ENCODE assay signal across 11 cellular contexts in the genomic region with DNA sequence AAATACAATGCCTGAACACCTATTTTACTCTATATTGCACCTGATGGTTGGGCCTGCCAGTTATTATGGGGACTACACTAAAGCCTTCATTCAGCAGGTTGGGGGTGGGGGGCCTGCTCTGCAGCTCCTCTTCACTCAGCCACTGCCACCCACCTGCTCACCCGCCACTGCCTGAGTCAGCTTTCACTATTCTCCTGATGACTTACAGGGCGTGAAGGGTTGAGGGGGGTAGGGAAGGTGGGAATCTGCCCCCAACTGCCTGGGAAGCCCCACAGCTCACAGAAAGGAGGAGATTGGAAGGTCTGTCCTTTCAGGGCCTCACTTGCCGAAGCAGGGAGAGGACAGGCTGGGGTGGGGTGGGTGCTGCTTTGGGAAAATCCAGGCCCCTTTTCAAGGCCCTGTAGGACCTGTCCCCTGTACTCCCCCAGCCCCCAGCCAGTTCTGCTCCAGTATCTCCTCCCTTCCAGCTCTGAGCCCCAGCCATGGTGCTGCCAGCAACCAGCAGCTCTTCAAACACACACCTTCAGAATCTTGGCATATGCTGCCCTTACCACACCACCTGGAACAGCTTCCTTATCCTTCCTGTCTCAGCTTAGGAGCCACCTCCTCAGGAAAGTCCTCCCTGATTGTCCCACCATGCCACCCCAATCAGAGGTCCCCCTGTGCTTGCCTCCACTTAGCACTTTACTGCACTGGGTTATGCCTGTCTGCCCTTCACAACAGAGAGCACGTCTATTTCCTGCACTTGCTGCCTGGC. TPM values are rescaled to one million over a fixed set of nuclear protein-coding genes. Genes with fewer than 3 reads are reported as not detected.
A peak's percentile ranks its signal among the peaks of the same experiment; 100 is the strongest.
DNase-seq lines count a peak whose midpoint lies in the region; ATAC-seq, FAIRE-seq and TF ChIP-seq lines count a peak whose summit lies in the region.
"Had no signal": no experiment of that assay in that cellular context is flagged by ENCODE, and none has a peak within 500 bp of the region (broad histone marks: within the 10 kb centered on the region; RNA-seq: fewer than 3 reads in every experiment).

No MANE protein-coding gene starts in this region.

- no peak overlapping the region; the same call in 2 of the 3 replicates for H3K4me3 Mint-ChIP-seq in GM23338
- H3K4me3 Mint-ChIP-seq: CD4-positive, alpha-beta memory T cell had no signal

- TF ChIP-seq POLR2A in K562 (conservative IDR thresholded peaks at IDR 0.05): no peak

- H3K4me2 ChIP-seq in BLaER1 (peak overlapping the region; percentile 31), GM23338 (peak overlapping the region; percentile 45), K562 (ENCODE audit: insufficient read depth, low read length) (no peak overlapping the region), trophoblast cell (ENCODE audit: low read length) (no peak overlapping the region)

- POLR2A ChIA-PET in K562 (lab: Yijun Ruan, JAX): interaction anchor here (0.7 kb wide), 1 partner anchor 69 kb away, joined by 3 read pairs; no protein-coding TSS in a partner anchor

- DNase-seq in GM23338 (ENCODE audit: low spot score) (no peak), K562 (ENCODE audit: extremely low read depth in 1 of 4, low spot score in 3 of 4) (no peak), trophoblast cell (no peak), mucosa of gallbladder (ENCODE audit: low spot score) (no peak)
- DNase-seq: CD4-positive, alpha-beta memory T cell; esophagus squamous epithelium; NCI-H1694 treated with DMSO at 0.1 percent for 48 hours had no signal

- H3K9me3 ChIP-seq in BLaER1 (no peaks in the 10 kb centered on the region), K562 (replicated peaks; ENCODE audit: control insufficient read depth, insufficient read depth, low read depth, low read length) (no peaks in the 10 kb centered on the region), trophoblast cell (ENCODE audit: insufficient read depth, low read depth, low read length) (no peaks in the 10 kb centered on the region)
- H3K9me3 ChIP-seq: esophagus squamous epithelium had no signal

- no peak overlapping the region for H2BK5ac ChIP-seq in trophoblast cell (ENCODE audit: low read depth, low read length, poor library complexity)

- TF ChIP-seq EP300 in K562 (IDR thresholded peaks at IDR 0.05; ENCODE audit: low read length): no peak

- CTCF ChIA-PET in K562 (lab: Yijun Ruan, JAX; ENCODE audit: low intra/inter-chr PET ratio): no interaction called here

- in situ Hi-C loops in K562 (cut with MboI): no loop called here

- H3K9me1 ChIP-seq in K562 (ENCODE audit: control insufficient read depth, insufficient read depth, low read length): no peaks in the 10 kb centered on the region

- no peaks in the 10 kb centered on the region for H4K20me1 ChIP-seq in BLaER1
- no peaks in the 10 kb centered on the region for H4K20me1 ChIP-seq in GM23338 (replicated peaks; ENCODE audit: insufficient read depth)
- H4K20me1 ChIP-seq in K562 (replicated peaks; ENCODE audit: control insufficient read depth, insufficient read depth, low read length): no peaks in the 10 kb centered on the region

- H3K4me1 Mint-ChIP-seq in GM23338: peaks cover 42% of the 10 kb centered on the region

- no peak overlapping the region for H3K23ac ChIP-seq in trophoblast cell (ENCODE audit: low read length)

- no peak overlapping the region for H3K14ac ChIP-seq in trophoblast cell (ENCODE audit: low read length)

- H2BK120ac ChIP-seq in trophoblast cell (ENCODE audit: insufficient read depth, low read length, poor library complexity): no peak overlapping the region

- FAIRE-seq in K562 (lab: Jason Lieb, UNC): no peak

- 19% methylated on average over 4 of the region's 4 CpGs for WGBS in K562 (ENCODE audit: insufficient coverage, low coverage, missing lambda C conversion rate)
- WGBS in trophoblast cell (ENCODE audit: extremely low coverage, insufficient coverage, insufficient read length): no CpG with 5 or more reads among the region's 4 CpGs

- H3K79me1 ChIP-seq in trophoblast cell (ENCODE audit: low read length): peaks cover 2% of the 10 kb centered on the region

- no peaks in the 10 kb centered on the region for H3K36me3 ChIP-seq in BLaER1
- H3K36me3 ChIP-seq in GM23338 (ENCODE audit: insufficient read depth): no peaks in the 10 kb centered on the region
- H3K36me3 ChIP-seq in K562 (ENCODE audit: control insufficient read depth, insufficient read depth, low read length): no peaks in the 10 kb centered on the region
- no peaks in the 10 kb centered on the region for H3K36me3 ChIP-seq in trophoblast cell (ENCODE audit: control insufficient read depth in 1 of 2, insufficient read depth in 2 of 2, low read length in 2 of 2)
- H3K36me3 ChIP-seq: esophagus squamous epithelium had no signal

- H3K27ac Mint-ChIP-seq in GM23338: peak overlapping the region; percentile 46

- H3K9ac ChIP-seq in BLaER1 (no peak overlapping the region), K562 (ENCODE audit: insufficient read depth in 1 of 2, low read depth in 2 of 2, low read length in 2 of 2) (no peak overlapping the region), trophoblast cell (ENCODE audit: low read length) (no peak overlapping the region)

- H2AFZ ChIP-seq in GM23338: 0 out of 2 replicates have a peak overlapping the region, but pooled peaks have one; percentile 43
- no peak overlapping the region for H2AFZ ChIP-seq in K562 (ENCODE audit: low read depth, low read length)
- no peak overlapping the region for H2AFZ ChIP-seq in trophoblast cell (ENCODE audit: insufficient read depth, low read length, poor library complexity)

- H3K79me2 ChIP-seq in GM23338 (replicated peaks; ENCODE audit: insufficient read depth) (no peaks in the 10 kb centered on the region), K562 (ENCODE audit: control insufficient read depth, insufficient read depth, low read length) (no peaks in the 10 kb centered on the region), trophoblast cell (ENCODE audit: control insufficient read depth, insufficient read depth, low read length, poor library complexity) (no peaks in the 10 kb centered on the region)

- no TSS peak for BruUV-seq in K562 (replicated peaks; lab: Mats Ljungman, UMichigan)

- H3K4me3 ChIP-seq in BLaER1 (no peak overlapping the region), GM23338 (no peak overlapping the region), K562 (no peak overlapping the region), trophoblast cell (ENCODE audit: low read depth, low read length) (no peak overlapping the region)
- H3K4me3 ChIP-seq: esophagus squamous epithelium had no signal

- no peak overlapping the region for H4K12ac ChIP-seq in trophoblast cell (ENCODE audit: low read depth, low read length)

- ATAC-seq in GM23338 (peak; percentile 17; the same call in 2 of the 3 replicates), K562 (no peak), HG03469 (IDR thresholded peaks at IDR 0.05; ENCODE audit: unreplicated experiment) (no peak), HG03520 (IDR thresholded peaks at IDR 0.05; ENCODE audit: unreplicated experiment) (no peak), SK-N-SH treated with all-trans-retinoic acid at 6 μM for 48 hours (no peak)

- intact Hi-C loops in K562 (cut with micrococcal nuclease): no loop called here

- H3K27me3 ChIP-seq in BLaER1 (no peaks in the 10 kb centered on the region), GM23338 (ENCODE audit: insufficient read depth) (no peaks in the 10 kb centered on the region), K562 (ENCODE audit: control insufficient read depth in 2 of 2, insufficient read depth in 2 of 2, low read length in 2 of 2) (no peaks in the 10 kb centered on the region), trophoblast cell (ENCODE audit: insufficient read depth, low read length) (no peaks in the 10 kb centered on the region)
- H3K27me3 ChIP-seq: esophagus squamous epithelium had no signal

- TF ChIP-seq CTCF in GM23338 (conservative IDR thresholded peaks at IDR 0.05; ENCODE audit: low read depth in 2 of 2): no peak
- TF ChIP-seq CTCF in K562 (IDR thresholded peaks at IDR 0.05 in 2 of 3, conservative IDR thresholded peaks at IDR 0.05 in 1 of 3; ENCODE audit: insufficient read depth in 2 of 3, low read depth in 1 of 3, low read length in 3 of 3): no peak

- H4K91ac ChIP-seq in trophoblast cell (ENCODE audit: low read depth, low read length): no peak overlapping the region

- peaks cover 10% of the 10 kb centered on the region for H3K27me3 Mint-ChIP-seq in GM23338 (ENCODE audit: insufficient read depth, low read depth, poor library complexity)
- H3K27me3 Mint-ChIP-seq: CD4-positive, alpha-beta memory T cell had no signal

- no peak for TF ChIP-seq RAD21 in K562 (CRISPR knock-in tag; conservative IDR thresholded peaks at IDR 0.05 in 1 of 2, IDR thresholded peaks at IDR 0.05 in 1 of 2)

- peaks cover 50% of the 10 kb centered on the region for H3K4me1 ChIP-seq in BLaER1
- peaks cover 37% of the 10 kb centered on the region for H3K4me1 ChIP-seq in GM23338 (ENCODE audit: insufficient read depth)
- no peaks in the 10 kb centered on the region; a peak in 1 of 5 replicates for H3K4me1 ChIP-seq in K562 (replicated peaks in 1 of 2; ENCODE audit: control insufficient read depth in 2 of 2, insufficient read depth in 2 of 2, low read length in 2 of 2)
- peaks cover 22 to 23% of the 10 kb centered on the region in 2 experiments for H3K4me1 ChIP-seq in trophoblast cell (ENCODE audit: control insufficient read depth in 1 of 2, insufficient read depth in 2 of 2, low read length in 2 of 2)

- H2AK5ac ChIP-seq in trophoblast cell (ENCODE audit: low read length): no peak overlapping the region

- H3K9me2 ChIP-seq in GM23338 (ENCODE audit: insufficient read depth): no peaks in the 10 kb centered on the region

- H2BK12ac ChIP-seq in trophoblast cell (ENCODE audit: low read length): peak overlapping the region; percentile 54

- H3K36me3 Mint-ChIP-seq in GM23338 (ENCODE audit: low read depth): no peaks in the 10 kb centered on the region
- H3K36me3 Mint-ChIP-seq: CD4-positive, alpha-beta memory T cell had no signal

- no peak overlapping the region for H3K4ac ChIP-seq in trophoblast cell (ENCODE audit: low read depth, low read length)

- no peak overlapping the region for H4K8ac ChIP-seq in trophoblast cell (ENCODE audit: low read depth, low read length)

- peaks cover 7% of the 10 kb centered on the region; the same call in 1 of the 2 replicates for H3F3A ChIP-seq in GM23338 (replicated peaks; ENCODE audit: low read depth)

- no peak overlapping the region for H3K18ac ChIP-seq in trophoblast cell (ENCODE audit: low read length)

- H3K27ac ChIP-seq in BLaER1: no peak overlapping the region
- H3K27ac ChIP-seq in GM23338 (ENCODE audit: low read depth): no peak overlapping the region; the same call in 1 of the 2 replicates
- H3K27ac ChIP-seq in K562 (ENCODE audit: extremely low read depth, low read depth, low read length): no peak overlapping the region
- no peak overlapping the region for H3K27ac ChIP-seq in trophoblast cell (ENCODE audit: low read depth, low read length)
- H3K27ac ChIP-seq: esophagus squamous epithelium had no signal

- H3K9me3 Mint-ChIP-seq in GM23338: no peaks in the 10 kb centered on the region
- H3K9me3 Mint-ChIP-seq: CD4-positive, alpha-beta memory T cell had no signal

RNA-seq across cellular contexts. Expression of a gene that starts 33.1 kb away (rescaled TPM):
- total RNA-seq in GM23338 (2014; rRNA removed; shearing (Covaris generic)): 97.8 and 119 TPM in 2 replicates
- polyA plus RNA-seq in GM23338 (2016; fragmentation: Nextera tagmentation; extraction: Ambion mirVana): 11.2 and 13.2 TPM in 2 replicates
- total RNA-seq in K562 (2011; cell fraction: chromatin; rRNA removed; ENCODE audit: low replicate concordance): 1.8 and 3.8 TPM in 2 replicates
- 5.5 and 6.5 TPM in 2 replicates for total RNA-seq in K562 (2011; cell fraction: nucleolus; rRNA removed)
- total RNA-seq in K562 (2011; cell fraction: nucleoplasm; rRNA removed): 2.5 and 3.7 TPM in 2 replicates
- 14.4 and 18.2 TPM in 2 replicates for total RNA-seq in K562 (2014; rRNA removed)
- 2.4 and 2.5 TPM in 2 replicates for total RNA-seq in K562 (2014; rRNA removed; fragmentation: Illumina TruSeq; extraction: Trizol)
- 4.2 and 5.1 TPM in 2 replicates for total RNA-seq in K562 (2015; rRNA removed; fragmentation: Illumina TruSeq; extraction: Trizol)
- 21.6 and 22.1 TPM in 2 replicates for total RNA-seq in K562 (2021)
- 1.3 and 2.8 TPM in 2 replicates for polyA plus RNA-seq in K562 (2011; rRNA removed)
- 1.7 and 4.5 TPM in 2 replicates for polyA plus RNA-seq in K562 (2011; cell fraction: cytosol; rRNA removed)
- 3.2 and 4.7 TPM in 2 replicates for polyA plus RNA-seq in K562 (2011; cell fraction: nucleus; rRNA removed)
- 16.8 and 19.2 TPM in 2 replicates for polyA plus RNA-seq in K562 (2012)
- polyA plus RNA-seq in K562 (2014; fragmentation: Illumina TruSeq; extraction: Trizol): 2.5 and 3.6 TPM in 2 replicates
- polyA plus RNA-seq in K562 (2014; fragmentation: Nextera tagmentation; extraction: Ambion mirVana): under 1 TPM; 0.52 to 0.75 TPM
- 6.5 and 6.9 TPM in 2 replicates for polyA plus RNA-seq in K562 (2014; rRNA removed)
- polyA minus RNA-seq in K562 (2011; rRNA and poly(A)+ RNA removed): 2.2 TPM in 2 replicates
- polyA minus RNA-seq in K562 (2011; cell fraction: cytosol; rRNA and poly(A)+ RNA removed): 6.6 and 10.5 TPM in 2 replicates
- polyA minus RNA-seq in K562 (2011; cell fraction: nucleus; rRNA and poly(A)+ RNA removed): 3.1 and 5.6 TPM in 2 replicates
- polyA plus RNA-seq in trophoblast cell (2013): 21.4 and 23.0 TPM in 2 replicates
- total RNA-seq in mucosa of gallbladder: 70.9 TPM

Comparison
In these comparisons a context has a peak if more than half of its experiments do, and no peak if none do; other contexts are left out.
1. H3K4me2 ChIP-seq: peak in BLaER1 (single experiment) and GM23338 (single experiment); none in K562 (single experiment) and trophoblast cell (single experiment).